In genomic region chr2:221572821-221573429, GRCh38 we compare ENCODE assay signal across 8 cellular contexts.
A peak's percentile ranks its signal among the peaks of the same experiment; 100 is the strongest.
DNase-seq lines count a peak whose midpoint lies in the region; ATAC-seq and TF ChIP-seq lines count a peak whose summit lies in the region.

No MANE protein-coding gene starts in this region.

- intact Hi-C loops in head of caudate nucleus (cut with DNase I) = loop anchor here (2.0 to 5.0 kb wide), 2 partner anchors 886 to 1841 kb away; no protein-coding TSS in a partner anchor

- ATAC-seq in GM18505 (IDR thresholded peaks at IDR 0.05; ENCODE audit: unreplicated experiment) = peak; percentile 27
- ATAC-seq in HG02938 (IDR thresholded peaks at IDR 0.05; ENCODE audit: unreplicated experiment) = peak; percentile 23

- peak overlapping the region; percentile 80 for H3K4me3 ChIP-seq in parathyroid adenoma (ENCODE audit: low read depth, low read length)

- no peaks in the 10 kb centered on the region for H3K9me3 ChIP-seq in parathyroid adenoma (ENCODE audit: control insufficient read depth, low read length)

- H3K9ac ChIP-seq in parathyroid adenoma = no peak overlapping the region

- no peak for TF ChIP-seq POLR2A in GM18505 (IDR thresholded peaks at IDR 0.05; ENCODE audit: borderline replicate concordance, extremely low read depth, insufficient read depth, insufficient read length)

- peaks cover 3% of the 10 kb centered on the region for H3K4me1 ChIP-seq in parathyroid adenoma

- no peaks in the 10 kb centered on the region for H3K79me2 ChIP-seq in parathyroid adenoma

- H3K27ac ChIP-seq in 22Rv1 (peak overlapping the region; percentile 63), parathyroid adenoma (peak overlapping the region; percentile 78)

- peak overlapping the region; percentile 99 for H2AFZ ChIP-seq in parathyroid adenoma

- no peaks in the 10 kb centered on the region for H3K27me3 ChIP-seq in parathyroid adenoma (ENCODE audit: control insufficient read depth, insufficient read depth, low read length)

- peak; percentile 89 for DNase-seq in NCI-H748 (lab: John Stamatoyannopoulos, UW; ENCODE audit: unreplicated experiment)
- peak; percentile 32 for DNase-seq in activated naive CD4-positive, alpha-beta T cell treated with anti-CD3 and anti-CD28 coated beads, Interleukin-2, amount 50 U/mL, for 16 hours
- peak in 38 of 42 donors; percentile 15 to 74 (median 42) for DNase-seq in head of caudate nucleus
- no peak for DNase-seq in OCI-M1 (lab: John Stamatoyannopoulos, UW)

- no peak for TF ChIP-seq CTCF in 22Rv1 (IDR thresholded peaks at IDR 0.05)
- TF ChIP-seq CTCF in parathyroid adenoma (IDR thresholded peaks at IDR 0.05) = no peak

- peak overlapping the region; percentile 95 for H3K4me2 ChIP-seq in parathyroid adenoma (ENCODE audit: low read length)

- no peaks in the 10 kb centered on the region for H3K36me3 ChIP-seq in parathyroid adenoma (ENCODE audit: control insufficient read depth, insufficient read depth, low read length)
